19 cellular contexts compared by ENCODE assay signal in the genomic region with DNA sequence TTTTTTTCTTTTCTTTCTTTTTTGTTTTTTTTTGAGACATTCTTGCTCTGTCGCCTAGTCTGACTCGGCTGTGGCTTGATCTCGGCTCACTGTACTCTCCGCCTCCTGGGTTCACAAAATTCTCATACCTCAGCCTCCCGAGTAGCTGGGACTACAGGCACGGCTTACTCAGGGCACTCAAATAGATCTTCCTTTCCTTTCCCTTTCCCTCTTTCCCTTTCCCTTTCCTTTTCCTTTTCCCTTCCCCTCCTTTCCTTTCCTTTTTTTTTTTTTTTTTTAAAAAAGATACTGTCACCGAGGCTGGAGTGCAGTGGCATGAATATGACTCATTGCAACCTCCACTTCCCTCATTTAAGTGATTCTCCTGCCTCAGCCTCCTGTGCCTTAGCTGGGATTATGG.
DNase-seq lines count a peak whose midpoint lies in the region; ATAC-seq and TF ChIP-seq lines count a peak whose summit lies in the region.
"Had no signal": no experiment of that assay in that cellular context is flagged by ENCODE, and none has a peak within 500 bp of the region (broad histone marks: within the 10 kb centered on the region; RNA-seq: fewer than 3 reads in every experiment).

No MANE protein-coding gene starts in this region.

- POLR2A ChIA-PET in WTC11 (lab: Charles Lee): no interaction called here

- no peak for DNase-seq in activated naive CD8-positive, alpha-beta T cell treated with anti-CD3 and anti-CD28 coated beads, Interleukin-2, amount 50 U/mL, for 24 hours
- DNase-seq in WTC11 (ENCODE audit: low spot score): no peak
- peak; percentile 6 for DNase-seq in kidney tubule cell (ENCODE audit: low spot score)
- no peak for DNase-seq in 8988T
- DNase-seq in activated T-helper 1 cell treated with anti-CD3 and anti-CD28 coated beads, Interleukin-12 subunit alpha, Interleukin-12 subunit beta, Interleukin-2, Interleukin-4 antibody, amounts not matched to agents 30 ng/mL and 10 ng/mL and 1 ng/mL, durations not matched to agents 14 hours and 24 hours and 36 hours (ENCODE audit: low spot score): no peak
- no peak for DNase-seq in AML-193 (lab: John Stamatoyannopoulos, UW)
- no peak for DNase-seq in iPS-NIHi7 (ENCODE audit: extremely low spot score)
- DNase-seq: DMS79, GF-D8, GM23248, KG1, MG63, NCI-H1930, NCI-H2171, NCI-H446 treated with DMSO at 0.1 percent for 48 hours, NCI-H748 treated with DMSO at 0.1 percent for 48 hours, PC-3 had no signal

- no peaks in the 10 kb centered on the region for H3K9me3 Mint-ChIP-seq in activated naive CD8-positive, alpha-beta T cell (ENCODE audit: low read depth)
- no peaks in the 10 kb centered on the region for H3K9me3 Mint-ChIP-seq in activated naive CD8-positive, alpha-beta T cell treated with anti-CD3 and anti-CD28 coated beads, Interleukin-2, amount 50 U/mL, for 24 hours
- no peaks in the 10 kb centered on the region for H3K9me3 Mint-ChIP-seq in WTC11
- H3K9me3 Mint-ChIP-seq in activated T-helper 1 cell treated with anti-CD3 and anti-CD28 coated beads, Interleukin-12 subunit alpha, Interleukin-12 subunit beta, Interleukin-2, Interleukin-4 antibody, amounts not matched to agents 30 ng/mL and 10 ng/mL and 1 ng/mL, durations not matched to agents 14 hours and 24 hours and 36 hours: no peaks in the 10 kb centered on the region

- CTCF ChIA-PET in WTC11 (lab: Charles Lee): no interaction called here

- no peaks in the 10 kb centered on the region for H3K27me3 Mint-ChIP-seq in activated naive CD8-positive, alpha-beta T cell
- no peaks in the 10 kb centered on the region for H3K27me3 Mint-ChIP-seq in activated naive CD8-positive, alpha-beta T cell treated with anti-CD3 and anti-CD28 coated beads, Interleukin-2, amount 50 U/mL, for 24 hours
- H3K27me3 Mint-ChIP-seq in WTC11 (ENCODE audit: low read depth): no peaks in the 10 kb centered on the region
- no peaks in the 10 kb centered on the region for H3K27me3 Mint-ChIP-seq in activated T-helper 1 cell treated with anti-CD3 and anti-CD28 coated beads, Interleukin-12 subunit alpha, Interleukin-12 subunit beta, Interleukin-2, Interleukin-4 antibody, amounts not matched to agents 30 ng/mL and 10 ng/mL and 1 ng/mL, durations not matched to agents 14 hours and 24 hours and 36 hours (ENCODE audit: insufficient read depth)

- ATAC-seq in activated naive CD8-positive, alpha-beta T cell treated with anti-CD3 and anti-CD28 coated beads, Interleukin-2, amount 50 U/mL, for 24 hours: no peak
- ATAC-seq in WTC11: no peak
- ATAC-seq: A549, PC-3 had no signal

- H3K4me3 Mint-ChIP-seq in activated naive CD8-positive, alpha-beta T cell: no peak overlapping the region
- H3K4me3 Mint-ChIP-seq in activated naive CD8-positive, alpha-beta T cell treated with anti-CD3 and anti-CD28 coated beads, Interleukin-2, amount 50 U/mL, for 24 hours: no peak overlapping the region
- no peak overlapping the region for H3K4me3 Mint-ChIP-seq in WTC11
- H3K4me3 Mint-ChIP-seq in activated T-helper 1 cell treated with anti-CD3 and anti-CD28 coated beads, Interleukin-12 subunit alpha, Interleukin-12 subunit beta, Interleukin-2, Interleukin-4 antibody, amounts not matched to agents 30 ng/mL and 10 ng/mL and 1 ng/mL, durations not matched to agents 14 hours and 24 hours and 36 hours: no peak overlapping the region

- no peak for TF ChIP-seq CTCF in WTC11 (IDR thresholded peaks at IDR 0.05)

- no peaks in the 10 kb centered on the region for H3K36me3 Mint-ChIP-seq in activated naive CD8-positive, alpha-beta T cell
- peaks cover 2% of the 10 kb centered on the region for H3K36me3 Mint-ChIP-seq in activated naive CD8-positive, alpha-beta T cell treated with anti-CD3 and anti-CD28 coated beads, Interleukin-2, amount 50 U/mL, for 24 hours (ENCODE audit: low read depth)
- H3K36me3 Mint-ChIP-seq in WTC11: peaks cover 5% of the 10 kb centered on the region; the same call in 1 of the 2 replicates
- peaks cover 6% of the 10 kb centered on the region for H3K36me3 Mint-ChIP-seq in activated T-helper 1 cell treated with anti-CD3 and anti-CD28 coated beads, Interleukin-12 subunit alpha, Interleukin-12 subunit beta, Interleukin-2, Interleukin-4 antibody, amounts not matched to agents 30 ng/mL and 10 ng/mL and 1 ng/mL, durations not matched to agents 14 hours and 24 hours and 36 hours (ENCODE audit: low read depth)

- H3K4me1 Mint-ChIP-seq in activated naive CD8-positive, alpha-beta T cell (ENCODE audit: low read depth): peaks cover 44% of the 10 kb centered on the region
- H3K4me1 Mint-ChIP-seq in activated naive CD8-positive, alpha-beta T cell treated with anti-CD3 and anti-CD28 coated beads, Interleukin-2, amount 50 U/mL, for 24 hours: peaks cover 30% of the 10 kb centered on the region
- H3K4me1 Mint-ChIP-seq in WTC11: peaks cover 21% of the 10 kb centered on the region
- H3K4me1 Mint-ChIP-seq in activated T-helper 1 cell treated with anti-CD3 and anti-CD28 coated beads, Interleukin-12 subunit alpha, Interleukin-12 subunit beta, Interleukin-2, Interleukin-4 antibody, amounts not matched to agents 30 ng/mL and 10 ng/mL and 1 ng/mL, durations not matched to agents 14 hours and 24 hours and 36 hours (ENCODE audit: low read depth): peaks cover 20% of the 10 kb centered on the region

- H3K27ac Mint-ChIP-seq in activated naive CD8-positive, alpha-beta T cell: peak overlapping the region; percentile 10
- H3K27ac Mint-ChIP-seq in activated naive CD8-positive, alpha-beta T cell treated with anti-CD3 and anti-CD28 coated beads, Interleukin-2, amount 50 U/mL, for 24 hours: no peak overlapping the region
- H3K27ac Mint-ChIP-seq in WTC11: peak overlapping the region; percentile 68; the same call in 1 of the 2 replicates
- H3K27ac Mint-ChIP-seq in activated T-helper 1 cell treated with anti-CD3 and anti-CD28 coated beads, Interleukin-12 subunit alpha, Interleukin-12 subunit beta, Interleukin-2, Interleukin-4 antibody, amounts not matched to agents 30 ng/mL and 10 ng/mL and 1 ng/mL, durations not matched to agents 14 hours and 24 hours and 36 hours: no peak overlapping the region

- intact Hi-C loops in activated T-helper 1 cell treated with anti-CD3 and anti-CD28 coated beads, Interleukin-12 subunit alpha, Interleukin-12 subunit beta, Interleukin-2, Interleukin-4 antibody, amounts not matched to agents 30 ng/mL and 10 ng/mL and 1 ng/mL, durations not matched to agents 14 hours and 24 hours and 36 hours (cut with micrococcal nuclease): loop anchor here (5.0 kb wide), 1 partner anchor 73 kb away; no protein-coding TSS in a partner anchor

TF ChIP-seq in WTC11, 78 proteins besides CTCF, POLR2A, EP300 and RAD21 (continues in another document):
- TF ChIP-seq PRRX2 (CRISPR knock-in tag; IDR thresholded peaks at IDR 0.05) (no peak), ZNF416 (CRISPR knock-in tag; IDR thresholded peaks at IDR 0.05) (no peak), ETV6 (CRISPR knock-in tag; IDR thresholded peaks at IDR 0.05) (no peak), SMAD3 (CRISPR knock-in tag; IDR thresholded peaks at IDR 0.05; ENCODE audit: borderline replicate concordance) (no peak), GRHL2 (CRISPR knock-in tag; IDR thresholded peaks at IDR 0.05; ENCODE audit: insufficient replicate concordance, severe bottlenecking) (no peak), RELA (CRISPR knock-in tag; IDR thresholded peaks at IDR 0.05; ENCODE audit: borderline replicate concordance) (no peak)
- TF ChIP-seq, protein P1, sequence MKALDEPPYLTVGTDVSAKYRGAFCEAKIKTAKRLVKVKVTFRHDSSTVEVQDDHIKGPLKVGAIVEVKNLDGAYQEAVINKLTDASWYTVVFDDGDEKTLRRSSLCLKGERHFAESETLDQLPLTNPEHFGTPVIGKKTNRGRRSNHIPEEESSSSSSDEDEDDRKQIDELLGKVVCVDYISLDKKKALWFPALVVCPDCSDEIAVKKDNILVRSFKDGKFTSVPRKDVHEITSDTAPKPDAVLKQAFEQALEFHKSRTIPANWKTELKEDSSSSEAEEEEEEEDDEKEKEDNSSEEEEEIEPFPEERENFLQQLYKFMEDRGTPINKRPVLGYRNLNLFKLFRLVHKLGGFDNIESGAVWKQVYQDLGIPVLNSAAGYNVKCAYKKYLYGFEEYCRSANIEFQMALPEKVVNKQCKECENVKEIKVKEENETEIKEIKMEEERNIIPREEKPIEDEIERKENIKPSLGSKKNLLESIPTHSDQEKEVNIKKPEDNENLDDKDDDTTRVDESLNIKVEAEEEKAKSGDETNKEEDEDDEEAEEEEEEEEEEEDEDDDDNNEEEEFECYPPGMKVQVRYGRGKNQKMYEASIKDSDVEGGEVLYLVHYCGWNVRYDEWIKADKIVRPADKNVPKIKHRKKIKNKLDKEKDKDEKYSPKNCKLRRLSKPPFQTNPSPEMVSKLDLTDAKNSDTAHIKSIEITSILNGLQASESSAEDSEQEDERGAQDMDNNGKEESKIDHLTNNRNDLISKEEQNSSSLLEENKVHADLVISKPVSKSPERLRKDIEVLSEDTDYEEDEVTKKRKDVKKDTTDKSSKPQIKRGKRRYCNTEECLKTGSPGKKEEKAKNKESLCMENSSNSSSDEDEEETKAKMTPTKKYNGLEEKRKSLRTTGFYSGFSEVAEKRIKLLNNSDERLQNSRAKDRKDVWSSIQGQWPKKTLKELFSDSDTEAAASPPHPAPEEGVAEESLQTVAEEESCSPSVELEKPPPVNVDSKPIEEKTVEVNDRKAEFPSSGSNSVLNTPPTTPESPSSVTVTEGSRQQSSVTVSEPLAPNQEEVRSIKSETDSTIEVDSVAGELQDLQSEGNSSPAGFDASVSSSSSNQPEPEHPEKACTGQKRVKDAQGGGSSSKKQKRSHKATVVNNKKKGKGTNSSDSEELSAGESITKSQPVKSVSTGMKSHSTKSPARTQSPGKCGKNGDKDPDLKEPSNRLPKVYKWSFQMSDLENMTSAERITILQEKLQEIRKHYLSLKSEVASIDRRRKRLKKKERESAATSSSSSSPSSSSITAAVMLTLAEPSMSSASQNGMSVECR (CRISPR knock-in tag; IDR thresholded peaks at IDR 0.05; ENCODE audit: borderline replicate concordance): no peak

Comparison
In these comparisons a context has a peak if more than half of its experiments do, and no peak if none do; other contexts are left out.
1. H3K27ac Mint-ChIP-seq: peak in activated naive CD8-positive, alpha-beta T cell (single experiment) and WTC11 (single experiment); none in activated naive CD8-positive, alpha-beta T cell treated with anti-CD3 and anti-CD28 coated beads, Interleukin-2, amount 50 U/mL, for 24 hours (single experiment) and activated T-helper 1 cell treated with anti-CD3 and anti-CD28 coated beads, Interleukin-12 subunit alpha, Interleukin-12 subunit beta, Interleukin-2, Interleukin-4 antibody, amounts not matched to agents 30 ng/mL and 10 ng/mL and 1 ng/mL, durations not matched to agents 14 hours and 24 hours and 36 hours (single experiment).